Comparison of ENCODE assay signal across 20 cellular contexts in the genomic region with DNA sequence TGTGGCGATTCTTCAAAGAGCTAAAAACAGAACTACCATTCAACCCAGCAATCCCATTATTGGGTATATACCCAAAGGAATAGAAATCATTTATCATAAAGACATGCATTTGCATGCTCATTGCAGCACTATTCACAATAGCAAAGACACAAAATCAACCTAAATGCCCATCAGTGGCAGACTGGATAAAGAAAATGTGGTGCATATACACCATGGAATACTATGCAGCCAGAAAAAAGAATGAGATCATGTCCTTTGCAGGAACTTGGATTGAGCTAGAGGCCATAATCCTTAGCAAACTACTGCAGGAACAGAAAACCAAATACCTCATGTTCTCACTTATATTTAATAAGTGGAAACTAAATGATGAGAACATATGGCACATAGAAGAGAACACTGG. TPM values are rescaled to one million over a fixed set of nuclear protein-coding genes. Genes with fewer than 3 reads are reported as not detected.
"Had no signal": no experiment of that assay in that cellular context is flagged by ENCODE, and none has a peak within 500 bp of the region (broad histone marks: within the 10 kb centered on the region; RNA-seq: fewer than 3 reads in every experiment).

No MANE protein-coding gene starts in this region.

RNA-seq across cellular contexts. Expression of gene CPA2, which starts 20.2 kb away (rescaled TPM):
- total RNA-seq: activated naive CD4-positive, alpha-beta T cell treated with anti-CD3 and anti-CD28 coated beads for 36 hours; activated naive CD8-positive, alpha-beta T cell treated with anti-CD3 and anti-CD28 coated beads, Interleukin-2, amount 10 ng/mL, durations not matched to agents 7 days and 5 days; activated T-cell treated with anti-CD3 and anti-CD28 coated beads, Interleukin-2, amount 50 U/mL, for 72 hours; activated T-helper 1 cell treated with anti-CD3 and anti-CD28 coated beads, Interleukin-12 subunit alpha, Interleukin-12 subunit beta, Interleukin-2, Interleukin-4 antibody, amounts not matched to agents 30 ng/mL and 10 ng/mL and 1 ng/mL, durations not matched to agents 14 hours and 24 hours and 36 hours; ascending aorta; astrocyte; breast epithelium; bronchial epithelial cell; cardiac septum; cerebellum; chondrocyte had no signal

RNA-seq across cellular contexts. Expression of gene SSMEM1, which starts 38.8 kb away (rescaled TPM):
- total RNA-seq: activated naive CD4-positive, alpha-beta T cell treated with anti-CD3 and anti-CD28 coated beads for 36 hours; activated naive CD4-positive, alpha-beta T cell treated with anti-CD3 and anti-CD28 coated beads, Interleukin-2, amount 50 U/mL, for 72 hours; activated naive CD8-positive, alpha-beta T cell treated with anti-CD3 and anti-CD28 coated beads for 36 hours; activated naive CD8-positive, alpha-beta T cell treated with anti-CD3 and anti-CD28 coated beads, Interleukin-2, amount 10 ng/mL, durations not matched to agents 7 days and 5 days; activated T-cell treated with anti-CD3 and anti-CD28 coated beads, Interleukin-2, amount 50 U/mL, for 4 hours; activated T-cell treated with anti-CD3 and anti-CD28 coated beads, Interleukin-2, amount 50 U/mL, for 72 hours; activated T-helper 1 cell treated with anti-CD3 and anti-CD28 coated beads, Interleukin-12 subunit alpha, Interleukin-12 subunit beta, Interleukin-2, Interleukin-4 antibody, amounts not matched to agents 30 ng/mL and 10 ng/mL and 1 ng/mL, durations not matched to agents 14 hours and 24 hours and 36 hours; activated T-helper 17 cell treated with anti-CD3 and anti-CD28 coated beads, Interleukin-2, amount 50 U/mL, for 72 hours; activated T-helper 2 cell treated with anti-CD3 and anti-CD28 coated beads, Interferon-gamma antibody, Interleukin-2, Interleukin-4, amounts not matched to agents 10 μg/mL and 5 μg/mL and 100 μg/mL, durations not matched to agents 14 hours and 24 hours and 36 hours; adrenal gland; aorta; ascending aorta; astrocyte; body of pancreas; breast epithelium; bronchial epithelial cell; cardiac muscle cell; cardiac septum; cerebellum; chondrocyte had no signal
- polyA plus RNA-seq: aorta, cardiac muscle cell had no signal

RNA-seq across cellular contexts. Expression of gene CPA4, which starts 46.5 kb away (rescaled TPM):
- total RNA-seq: activated naive CD4-positive, alpha-beta T cell treated with anti-CD3 and anti-CD28 coated beads for 36 hours; activated naive CD4-positive, alpha-beta T cell treated with anti-CD3 and anti-CD28 coated beads, Interleukin-2, amount 50 U/mL, for 72 hours; activated naive CD8-positive, alpha-beta T cell treated with anti-CD3 and anti-CD28 coated beads for 36 hours; activated naive CD8-positive, alpha-beta T cell treated with anti-CD3 and anti-CD28 coated beads, Interleukin-2, amount 10 ng/mL, durations not matched to agents 7 days and 5 days; activated T-helper 1 cell treated with anti-CD3 and anti-CD28 coated beads, Interleukin-12 subunit alpha, Interleukin-12 subunit beta, Interleukin-2, Interleukin-4 antibody, amounts not matched to agents 30 ng/mL and 10 ng/mL and 1 ng/mL, durations not matched to agents 14 hours and 24 hours and 36 hours; activated T-helper 2 cell treated with anti-CD3 and anti-CD28 coated beads, Interferon-gamma antibody, Interleukin-2, Interleukin-4, amounts not matched to agents 10 μg/mL and 5 μg/mL and 100 μg/mL, durations not matched to agents 14 hours and 24 hours and 36 hours; ascending aorta; cardiac muscle cell had no signal
